In genomic region chr12:124884587-124885438, GRCh38 we compare ENCODE assay signal across 1 cellular context.
TF ChIP-seq lines count a peak whose summit lies in the region.

No MANE protein-coding gene starts in this region.

TF ChIP-seq in GM12878, 131 proteins besides CTCF, POLR2A, EP300 and RAD21 (continued from another document and continues in another):
- TF ChIP-seq ZBTB11 (CRISPR knock-in tag; IDR thresholded peaks at IDR 0.05) (no peak), ATF2 (IDR thresholded peaks at IDR 0.05; ENCODE audit: low read length) (no peak), RUNX3 (IDR thresholded peaks at IDR 0.05; ENCODE audit: low read length) (peak; percentile 13; the same call in 1 of the 2 replicates), PRDM15 (CRISPR knock-in tag; IDR thresholded peaks at IDR 0.05) (no peak), SREBF2 (IDR thresholded peaks at IDR 0.05; ENCODE audit: low read length) (no peak), EED (IDR thresholded peaks at IDR 0.05; ENCODE audit: low read depth) (peak; percentile 29; the same call in 1 of the 2 replicates), ZNF274 (IDR thresholded peaks at IDR 0.05; ENCODE audit: insufficient read depth, insufficient read length) (no peak), JUNB (IDR thresholded peaks at IDR 0.05) (no peak), TCF12 (IDR thresholded peaks at IDR 0.05; ENCODE audit: low read depth, low read length) (no peak), MTA3 (IDR thresholded peaks at IDR 0.05; ENCODE audit: borderline replicate concordance, low read length) (no peak), BACH1 (IDR thresholded peaks at IDR 0.05; ENCODE audit: borderline replicate concordance) (no peak), BMI1 (IDR thresholded peaks at IDR 0.05; ENCODE audit: borderline replicate concordance) (no peak), YY1 (IDR thresholded peaks at IDR 0.05; ENCODE audit: low read depth, low read length) (no peak), FOXK2 (IDR thresholded peaks at IDR 0.05) (no peak), TCF3 (IDR thresholded peaks at IDR 0.05; ENCODE audit: borderline replicate concordance, insufficient read depth, low read depth, low read length) (0 out of 2 replicates have a peak, but pooled peaks have one; percentile 20), IKZF1 (conservative IDR thresholded peaks at IDR 0.05) (peak; percentile 48), TARDBP (IDR thresholded peaks at IDR 0.05; ENCODE audit: borderline replicate concordance) (no peak), E4F1 (IDR thresholded peaks at IDR 0.05; ENCODE audit: borderline replicate concordance, partially characterized antibody) (no peak), E2F8 (IDR thresholded peaks at IDR 0.05; ENCODE audit: low read depth, partially characterized antibody) (no peak), PAX8 (IDR thresholded peaks at IDR 0.05) (no peak), RCOR1 (conservative IDR thresholded peaks at IDR 0.05; ENCODE audit: low read depth, low read length) (no peak), IRF5 (IDR thresholded peaks at IDR 0.05; ENCODE audit: borderline replicate concordance) (no peak), CHD2 (IDR thresholded peaks at IDR 0.05; ENCODE audit: borderline replicate concordance, low read depth, low read length) (no peak), JUND (IDR thresholded peaks at IDR 0.05; ENCODE audit: low read depth, low read length) (no peak), PML (IDR thresholded peaks at IDR 0.05; ENCODE audit: low read length) (no peak), MEF2B (IDR thresholded peaks at IDR 0.05; ENCODE audit: partially characterized antibody, poor library complexity, severe bottlenecking) (peak; percentile 67), RELB (IDR thresholded peaks at IDR 0.05; ENCODE audit: low read depth) (no peak), MLLT1 (IDR thresholded peaks at IDR 0.05) (no peak), SPI1 (IDR thresholded peaks at IDR 0.05; ENCODE audit: borderline replicate concordance, insufficient read depth, low read depth, low read length) (no peak), ETV6 (conservative IDR thresholded peaks at IDR 0.05 in 1 of 2, IDR thresholded peaks at IDR 0.05 in 1 of 2; ENCODE audit: borderline replicate concordance in 1 of 2, low read depth in 1 of 2) (no peak), HSF1 (IDR thresholded peaks at IDR 0.05; ENCODE audit: low read depth, low read length) (no peak), EGR1 (IDR thresholded peaks at IDR 0.05; ENCODE audit: borderline replicate concordance in 1 of 2, low read depth in 2 of 2, low read length in 2 of 2) (no peak), SRF (IDR thresholded peaks at IDR 0.05; ENCODE audit: low read depth in 2 of 2, low read length in 2 of 2) (no peak), HCFC1 (IDR thresholded peaks at IDR 0.05; ENCODE audit: low read length) (no peak), MTA2 (IDR thresholded peaks at IDR 0.05; ENCODE audit: low read depth) (no peak), ELK1 (IDR thresholded peaks at IDR 0.05; ENCODE audit: low read depth, low read length) (no peak), ATF7 (IDR thresholded peaks at IDR 0.05; ENCODE audit: low read depth) (no peak)
